ENCODE assay signal across 37 cellular contexts in the genomic region with DNA sequence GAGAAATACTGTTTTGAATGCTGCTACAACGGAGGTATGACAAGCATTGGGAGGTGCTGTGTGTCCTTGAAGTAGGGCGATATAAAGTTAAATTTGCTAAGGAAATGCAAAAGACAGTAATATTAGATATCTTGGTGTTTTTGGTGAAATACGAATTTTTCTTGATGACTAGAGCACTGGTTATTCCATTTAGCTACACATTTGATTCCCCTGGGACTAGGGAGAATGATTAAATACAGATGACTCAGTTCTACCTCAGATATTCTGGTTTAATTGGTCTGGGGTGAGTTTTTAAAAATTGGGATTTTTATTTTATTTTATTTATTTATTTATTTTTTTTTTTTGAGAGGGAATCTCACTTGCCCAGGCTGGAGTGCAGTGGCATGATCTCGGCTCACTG. TPM values are rescaled to one million over a fixed set of nuclear protein-coding genes. Genes with fewer than 3 reads are reported as not detected.
"Had no signal": no experiment of that assay in that cellular context is flagged by ENCODE, and none has a peak within 500 bp of the region (broad histone marks: within the 10 kb centered on the region; RNA-seq: fewer than 3 reads in every experiment).

No MANE protein-coding gene starts in this region.

- H3K27ac ChIP-seq: adrenal gland, gastroesophageal sphincter, neutrophil, ovary, prostate gland, upper lobe of left lung, vagina, WERI-Rb-1 had no signal

- H3K4me1 ChIP-seq: adrenal gland, gastroesophageal sphincter, prostate gland, upper lobe of left lung, vagina had no signal

- H3K4me1 Mint-ChIP-seq: activated naive CD8-positive, alpha-beta T cell treated with anti-CD3 and anti-CD28 coated beads for 36 hours; brain; endodermal cell; immature natural killer cell; mesothelial cell of epicardium; naive B cell; nephron progenitor cell; stimulated activated memory B cell treated with anti-CD40 and anti-IgM and Interleukin-4, amounts not matched to agents 10 μg/mL and 1 μg/mL and 100 μg/mL, for 72 hours; stimulated activated naive CD8-positive, alpha-beta T cell treated with anti-CD3 and anti-CD28 coated beads, Interleukin-15, amount 100 ng/mL, for 72 hours had no signal

- H3K36me3 ChIP-seq: adrenal gland, gastroesophageal sphincter, neutrophil, ovary, prostate gland, upper lobe of left lung, vagina, WERI-Rb-1 had no signal

- H3K27ac Mint-ChIP-seq: activated naive CD8-positive, alpha-beta T cell treated with anti-CD3 and anti-CD28 coated beads for 36 hours; brain; dendritic cell treated with granulocyte-macrophage colony-stimulating factor and Interleukin-4, amounts not matched to agents 40 ng/mL and 50 ng/mL, for 4 days; endodermal cell; immature natural killer cell; mesothelial cell of epicardium; naive B cell; nephron progenitor cell; stimulated activated memory B cell treated with anti-CD40 and anti-IgM and Interleukin-4, amounts not matched to agents 10 μg/mL and 1 μg/mL and 100 μg/mL, for 72 hours; stimulated activated naive CD8-positive, alpha-beta T cell treated with anti-CD3 and anti-CD28 coated beads, Interleukin-15, amount 100 ng/mL, for 72 hours had no signal

- H3K4me3 ChIP-seq: adrenal gland, gastroesophageal sphincter, ovary, prostate gland, upper lobe of left lung, vagina had no signal

- H3K27me3 ChIP-seq: adrenal gland, gastroesophageal sphincter, neutrophil, ovary, upper lobe of left lung, vagina had no signal

- H3K4me3 Mint-ChIP-seq: activated naive CD8-positive, alpha-beta T cell treated with anti-CD3 and anti-CD28 coated beads for 36 hours; brain; dendritic cell treated with granulocyte-macrophage colony-stimulating factor and Interleukin-4, amounts not matched to agents 40 ng/mL and 50 ng/mL, for 4 days; endodermal cell; immature natural killer cell; mesothelial cell of epicardium; naive B cell; nephron progenitor cell; stimulated activated memory B cell treated with anti-CD40 and anti-IgM and Interleukin-4, amounts not matched to agents 10 μg/mL and 1 μg/mL and 100 μg/mL, for 72 hours; stimulated activated naive CD8-positive, alpha-beta T cell treated with anti-CD3 and anti-CD28 coated beads, Interleukin-15, amount 100 ng/mL, for 72 hours had no signal

- H3K9me3 Mint-ChIP-seq: activated naive CD8-positive, alpha-beta T cell treated with anti-CD3 and anti-CD28 coated beads for 36 hours; brain; dendritic cell treated with granulocyte-macrophage colony-stimulating factor and Interleukin-4, amounts not matched to agents 40 ng/mL and 50 ng/mL, for 4 days; endodermal cell; immature natural killer cell; mesothelial cell of epicardium; naive B cell; nephron progenitor cell; stimulated activated memory B cell treated with anti-CD40 and anti-IgM and Interleukin-4, amounts not matched to agents 10 μg/mL and 1 μg/mL and 100 μg/mL, for 72 hours; stimulated activated naive CD8-positive, alpha-beta T cell treated with anti-CD3 and anti-CD28 coated beads, Interleukin-15, amount 100 ng/mL, for 72 hours had no signal

- DNase-seq: activated CD4-positive, alpha-beta T cell treated with anti-CD3 and anti-CD28 coated beads for 48 hours; activated CD4-positive, alpha-beta T cell treated with anti-CD3 and anti-CD28 coated beads, Interleukin-2, amount 50 U/mL, for 48 hours; activated CD8-positive, alpha-beta memory T cell treated with anti-CD3 and anti-CD28 coated beads for 24 hours; activated effector memory CD4-positive, alpha-beta T cell treated with Interleukin-2 at 50 U/mL for 16 hours; activated naive CD4-positive, alpha-beta T cell treated with Interleukin-2 at 50 U/mL for 16 hours; activated naive CD8-positive, alpha-beta T cell treated with anti-CD3 and anti-CD28 coated beads for 36 hours; adrenal gland; aorta; caudate nucleus; endodermal cell; hippocampal formation; immature natural killer cell; kidney; naive B cell; nephron progenitor cell; ovary; retina; small intestine; stimulated activated CD4-positive, alpha-beta T cell treated with anti-CD3 and anti-CD28 coated beads, Interleukin-4, amount 100 ng/mL, for 4 hours; stimulated activated CD8-positive, alpha-beta memory T cell treated with anti-CD3 and anti-CD28 coated beads, Interleukin-4, amount 100 ng/mL, for 48 hours; stimulated activated naive CD8-positive, alpha-beta T cell treated with anti-CD3 and anti-CD28 coated beads, Interleukin-15, amount 100 ng/mL, for 72 hours; substantia nigra; T-helper 9 cell; WERI-Rb-1 had no signal

- H3K27me3 Mint-ChIP-seq: activated naive CD8-positive, alpha-beta T cell treated with anti-CD3 and anti-CD28 coated beads for 36 hours; brain; dendritic cell treated with granulocyte-macrophage colony-stimulating factor and Interleukin-4, amounts not matched to agents 40 ng/mL and 50 ng/mL, for 4 days; naive B cell; stimulated activated memory B cell treated with anti-CD40 and anti-IgM and Interleukin-4, amounts not matched to agents 10 μg/mL and 1 μg/mL and 100 μg/mL, for 72 hours; stimulated activated naive CD8-positive, alpha-beta T cell treated with anti-CD3 and anti-CD28 coated beads, Interleukin-15, amount 100 ng/mL, for 72 hours had no signal

- H3K36me3 Mint-ChIP-seq: activated naive CD8-positive, alpha-beta T cell treated with anti-CD3 and anti-CD28 coated beads for 36 hours; brain; immature natural killer cell; mesothelial cell of epicardium; naive B cell; stimulated activated memory B cell treated with anti-CD40 and anti-IgM and Interleukin-4, amounts not matched to agents 10 μg/mL and 1 μg/mL and 100 μg/mL, for 72 hours had no signal

- H3K9me3 ChIP-seq: adrenal gland, gastroesophageal sphincter, neutrophil, ovary, prostate gland, upper lobe of left lung, vagina had no signal

RNA-seq across cellular contexts. Expression of gene GADL1, which starts 18.7 kb away (rescaled TPM):
- total RNA-seq: activated naive CD8-positive, alpha-beta T cell treated with anti-CD3 and anti-CD28 coated beads for 36 hours; chondrocyte; esophagus mucosa; fibroblast of villous mesenchyme; lower leg skin; prostate gland; vagina had no signal
- polyA plus RNA-seq: immature natural killer cell, small intestine had no signal
